In the genomic region with DNA sequence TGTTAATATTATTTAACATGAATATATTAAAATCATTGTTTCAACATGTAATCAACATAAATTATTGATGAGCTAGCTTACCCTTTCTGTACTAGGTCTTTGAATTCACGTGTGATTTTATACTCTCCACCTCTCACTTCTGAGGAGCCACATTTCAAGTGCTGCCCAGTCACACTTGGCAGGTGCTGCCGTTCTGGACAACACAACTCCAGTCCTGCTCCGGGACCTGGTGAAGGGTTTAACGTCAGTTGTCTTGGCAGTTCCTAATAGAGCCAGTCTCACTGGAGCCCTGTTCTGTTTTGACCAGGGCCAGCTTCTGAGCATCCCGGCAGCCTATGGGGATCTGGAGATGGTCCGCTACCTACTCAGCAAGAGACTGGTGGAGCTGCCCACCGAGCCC, we compare ENCODE assay signal across 33 cellular contexts.
"Had no signal": no experiment of that assay in that cellular context is flagged by ENCODE, and none has a peak within 500 bp of the region (broad histone marks: within the 10 kb centered on the region; RNA-seq: fewer than 3 reads in every experiment).

No MANE protein-coding gene starts in this region.

- H3K9me3 ChIP-seq: adrenal gland, body of pancreas, breast epithelium had no signal

- ATAC-seq: activated CD8-positive, alpha-beta T cell treated with anti-CD3 and anti-CD28 coated beads for 36 hours; activated naive CD4-positive, alpha-beta T cell treated with anti-CD3 and anti-CD28 coated beads, Interleukin-2, amount 50 U/mL, for 72 hours; activated T-cell treated with anti-CD3 and anti-CD28 coated beads, Interleukin-2, amount 50 U/mL, for 4 hours; activated T-cell treated with anti-CD3 and anti-CD28 coated beads, Interleukin-2, amount 50 U/mL, for 72 hours; activated T-helper 17 cell treated with anti-CD3 and anti-CD28 coated beads, Interleukin-2, amount 50 U/mL, for 72 hours; body of pancreas had no signal

- H3K4me1 ChIP-seq: adrenal gland, breast epithelium had no signal

- DNase-seq: activated B cell treated with CpG ODN at 0.5 μM for 24 hours; activated CD4-positive, alpha-beta memory T cell treated with anti-CD3 and anti-CD28 coated beads for 36 hours; activated CD4-positive, alpha-beta T cell treated with anti-CD3 and anti-CD28 coated beads for 4 hours; activated CD4-positive, alpha-beta T cell treated with anti-CD3 and anti-CD28 coated beads, Interleukin-2, amount 10 ng/mL, durations not matched to agents 24 days and 14 days; activated CD4-positive, alpha-beta T cell treated with anti-CD3 and anti-CD28 coated beads, Interleukin-2, amount 50 U/mL, for 1 hour; activated CD4-positive, alpha-beta T cell treated with anti-CD3 and anti-CD28 coated beads, Interleukin-2, amount 50 U/mL, for 4 hours; activated CD4-positive, CD25-positive, alpha-beta regulatory T cell treated with anti-CD3 and anti-CD28 coated beads, Interleukin-2, amount 50 U/mL, for 72 hours; activated CD8-positive, alpha-beta memory T cell treated with anti-CD3 and anti-CD28 coated beads, Interleukin-2, amount 50 U/mL, for 4 hours; activated CD8-positive, alpha-beta T cell treated with anti-CD3 and anti-CD28 coated beads for 36 hours; activated effector memory CD4-positive, alpha-beta T cell treated with anti-CD3 and anti-CD28 coated beads, Interleukin-2, amount 50 U/mL, for 16 hours; activated gamma-delta T cell treated with Interleukin-2 at 50 U/mL for 16 hours; activated naive CD4-positive, alpha-beta T cell; activated naive CD4-positive, alpha-beta T cell treated with anti-CD3 and anti-CD28 coated beads for 36 hours; activated naive CD4-positive, alpha-beta T cell treated with anti-CD3 and anti-CD28 coated beads, Interleukin-2, amount 50 U/mL, for 16 hours; activated naive CD8-positive, alpha-beta T cell treated with anti-CD3 and anti-CD28 coated beads for 36 hours; activated T-cell treated with anti-CD3 and anti-CD28 coated beads for 4 hours; activated T-cell treated with anti-CD3 and anti-CD28 coated beads, Interleukin-2, amount 50 U/mL, for 1 hour; activated T-cell treated with anti-CD3 and anti-CD28 coated beads, Interleukin-2, amount 50 U/mL, for 4 hours; activated T-cell treated with anti-CD3 and anti-CD28 coated beads, Interleukin-2, amount 50 U/mL, for 72 hours; adrenal gland; amniotic stem cell; aorta; body of pancreas; brain microvascular endothelial cell; central memory CD4-positive, alpha-beta T cell; T-helper 2 cell; T-helper 9 cell had no signal

- FAIRE-seq: astrocyte, TTC549 had no signal

- H3K27me3 ChIP-seq: adrenal gland, body of pancreas, brain microvascular endothelial cell, breast epithelium had no signal

- H3K27ac ChIP-seq: adrenal gland, body of pancreas, brain microvascular endothelial cell, breast epithelium, VCaP had no signal

- H3K36me3 ChIP-seq: adrenal gland, brain microvascular endothelial cell, breast epithelium had no signal

- H3K4me3 ChIP-seq: adrenal gland, body of pancreas, breast epithelium had no signal
